20 cellular contexts compared by ENCODE assay signal in the genomic region with DNA sequence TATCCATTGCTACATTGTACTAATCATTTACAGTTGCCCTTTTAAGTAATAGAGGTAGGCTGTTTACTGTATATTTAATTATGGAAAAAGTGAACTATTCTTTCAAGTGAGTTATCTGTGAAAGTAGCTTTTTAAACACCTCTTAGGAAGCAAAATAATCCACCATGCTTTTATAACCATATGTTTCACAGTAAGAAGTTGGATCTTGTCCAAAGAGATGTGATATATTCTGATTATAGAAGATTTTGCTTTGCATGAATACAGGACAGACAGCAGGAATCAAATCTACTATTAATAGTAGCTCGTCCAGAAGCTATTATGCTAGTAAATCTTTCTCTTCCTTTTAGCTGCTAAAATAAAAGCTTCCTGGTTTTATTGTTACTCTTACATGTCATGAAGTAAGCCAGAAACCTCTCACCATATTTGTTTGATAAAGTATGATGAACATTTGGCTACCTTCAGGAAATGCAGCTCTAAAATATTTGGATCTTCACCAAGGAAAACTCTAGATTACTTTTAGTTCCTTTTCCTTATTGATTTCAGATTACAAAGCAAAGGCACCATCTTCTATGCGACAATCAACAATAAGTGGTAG.
"Had no signal": no experiment of that assay in that cellular context is flagged by ENCODE, and none has a peak within 500 bp of the region (broad histone marks: within the 10 kb centered on the region; RNA-seq: fewer than 3 reads in every experiment).

No MANE protein-coding gene starts in this region.

- ATAC-seq: activated CD8-positive, alpha-beta T cell treated with anti-CD3 and anti-CD28 coated beads for 36 hours; activated T-cell treated with anti-CD3 and anti-CD28 coated beads, Interleukin-2, amount 50 U/mL, for 4 hours; left lung; naive thymus-derived CD8-positive, alpha-beta T cell; T-helper 17 cell; WTC11 had no signal

- DNase-seq: activated CD4-positive, alpha-beta T cell treated with anti-CD3 and anti-CD28 coated beads for 48 hours; activated CD8-positive, alpha-beta T cell treated with anti-CD3 and anti-CD28 coated beads for 36 hours; activated effector memory CD4-positive, alpha-beta T cell treated with Interleukin-2 at 50 U/mL for 16 hours; activated T-cell treated with anti-CD3 and anti-CD28 coated beads, Interleukin-2, amount 50 U/mL, for 4 hours; adrenal gland; caudate nucleus; effector CD4-positive, alpha-beta T cell; hippocampal formation; kidney; left lung; naive thymus-derived CD8-positive, alpha-beta T cell; stimulated activated CD4-positive, alpha-beta T cell treated with anti-CD3 and anti-CD28 coated beads, Interleukin-4, amount 100 ng/mL, for 24 hours; stimulated activated naive CD4-positive, alpha-beta T cell; substantia nigra; T-helper 17 cell; transverse colon had no signal

- H3K36me3 ChIP-seq: adrenal gland, esophagus muscularis mucosa, left lung, transverse colon had no signal

- H3K4me1 ChIP-seq: adrenal gland, left lung had no signal

- H3K27ac ChIP-seq: adrenal gland, coronary artery, esophagus muscularis mucosa, left lung, skin epidermis had no signal

- H3K4me3 ChIP-seq: adrenal gland, coronary artery, esophagus muscularis mucosa, left lung, skin epidermis, transverse colon had no signal

- H3K9me3 ChIP-seq: adrenal gland, esophagus muscularis mucosa, left lung, transverse colon had no signal

- H3K27me3 ChIP-seq: adrenal gland, esophagus muscularis mucosa, left lung, transverse colon had no signal

- FAIRE-seq: kidney had no signal
